ENCODE assay signal across 9 cellular contexts in the genomic region with DNA sequence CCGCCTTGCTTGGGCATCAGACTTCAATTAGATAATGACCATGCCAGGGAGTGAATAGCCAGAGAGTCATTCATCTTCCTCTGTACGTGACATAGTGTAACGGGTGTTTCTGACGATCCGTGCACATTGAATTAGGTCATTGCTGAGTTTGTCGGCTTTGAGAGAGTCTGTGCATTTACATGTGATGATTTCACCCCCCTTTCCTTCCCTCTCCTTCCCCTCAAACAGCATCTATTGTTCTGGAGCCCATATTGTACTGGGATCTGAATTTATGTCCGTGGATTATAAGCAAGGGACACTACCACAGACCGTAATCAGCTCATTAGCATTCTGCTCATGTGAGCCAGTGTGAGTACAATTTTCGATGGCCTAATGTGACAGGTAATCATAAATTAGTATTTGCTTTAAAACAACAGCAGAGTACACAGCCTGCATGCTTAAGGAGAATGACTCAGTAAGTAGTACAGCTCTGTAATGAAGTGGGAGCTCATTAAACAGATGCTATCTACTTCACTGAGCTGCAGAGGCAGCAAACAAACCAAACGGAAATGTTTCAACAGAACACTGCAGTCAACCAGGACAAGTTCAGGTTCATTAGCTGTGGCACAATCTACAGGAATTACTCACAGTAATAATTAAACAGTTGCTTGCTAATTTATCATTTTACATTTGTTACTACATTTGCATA.
A peak's percentile ranks its signal among the peaks of the same experiment; 100 is the strongest.
DNase-seq lines count a peak whose midpoint lies in the region; ATAC-seq and TF ChIP-seq lines count a peak whose summit lies in the region.
"Had no signal": no experiment of that assay in that cellular context is flagged by ENCODE, and none has a peak within 500 bp of the region (broad histone marks: within the 10 kb centered on the region; RNA-seq: fewer than 3 reads in every experiment).

No MANE protein-coding gene starts in this region.

- H3F3A ChIP-seq in PC-3 (ENCODE audit: low read length, unreplicated experiment), result no peaks in the 10 kb centered on the region

- H3K27me3 Mint-ChIP-seq in Caco-2 (ENCODE audit: insufficient read depth, unreplicated experiment), result no peaks in the 10 kb centered on the region
- H3K27me3 Mint-ChIP-seq: activated naive CD8-positive, alpha-beta T cell had no signal

- TF ChIP-seq CTCF in PC-3 (conservative IDR thresholded peaks at IDR 0.05; ENCODE audit: low read depth, low read length), result no peak
- no peak for TF ChIP-seq CTCF in thyroid gland (IDR thresholded peaks at IDR 0.05)
- TF ChIP-seq CTCF in Caco-2 (IDR thresholded peaks at IDR 0.05; ENCODE audit: insufficient read depth in 1 of 2, low read depth in 1 of 2, low read length in 1 of 2, severe bottlenecking in 1 of 2, unreplicated experiment in 1 of 2), result no peak
- TF ChIP-seq CTCF in suprapubic skin (IDR thresholded peaks at IDR 0.05), result no peak

- BruUV-seq in PC-3 (replicated peaks; lab: Mats Ljungman, UMichigan) (no TSS peak), Caco-2 (replicated peaks; lab: Mats Ljungman, UMichigan) (no TSS peak)

- POLR2A ChIA-PET in PC-3 (lab: Charles Lee; ENCODE audit: unreplicated experiment) (no interaction called here), Caco-2 (lab: Charles Lee) (no interaction called here)

- peak overlapping the region; percentile 71 for H3K4me2 ChIP-seq in PC-3 (ENCODE audit: low read length)

- no peak overlapping the region for H3K4me3 Mint-ChIP-seq in Caco-2 (ENCODE audit: unreplicated experiment)
- H3K4me3 Mint-ChIP-seq: activated naive CD8-positive, alpha-beta T cell had no signal

- CTCF ChIA-PET in PC-3 (lab: Charles Lee), result interaction anchor here (0.5 kb wide), 1 partner anchor 933 kb away, joined by 3 read pairs; no protein-coding TSS in a partner anchor
- CTCF ChIA-PET in Caco-2 (lab: Charles Lee), result no interaction called here

- H4K20me1 ChIP-seq in PC-3 (ENCODE audit: low read length), result no peaks in the 10 kb centered on the region

- TF ChIP-seq POLR2A in thyroid gland (IDR thresholded peaks at IDR 0.05), result no peak
- TF ChIP-seq POLR2A in suprapubic skin (IDR thresholded peaks at IDR 0.05), result no peak

- H3K36me3 Mint-ChIP-seq in Caco-2 (ENCODE audit: insufficient read depth, unreplicated experiment), result no peaks in the 10 kb centered on the region
- H3K36me3 Mint-ChIP-seq: activated naive CD8-positive, alpha-beta T cell had no signal

- no peak overlapping the region for H3K27ac Mint-ChIP-seq in Caco-2 (ENCODE audit: unreplicated experiment)
- H3K27ac Mint-ChIP-seq: activated naive CD8-positive, alpha-beta T cell had no signal

- no peaks in the 10 kb centered on the region for H3K9me3 Mint-ChIP-seq in Caco-2 (ENCODE audit: unreplicated experiment)

- H3K4me1 Mint-ChIP-seq in Caco-2 (ENCODE audit: low read depth, unreplicated experiment), result peaks cover 25% of the 10 kb centered on the region

- H3K4me3 ChIP-seq in PC-3 (ENCODE audit: low read length) (peak overlapping the region; percentile 35; the same call in 1 of the 2 replicates), thyroid gland (replicated peaks in 1 of 3) (no peak overlapping the region), Caco-2 (ENCODE audit: low read depth, low read length) (no peak overlapping the region), suprapubic skin (no peak overlapping the region)

- H2AFZ ChIP-seq in PC-3 (ENCODE audit: low read length), result peak overlapping the region; percentile 61

- DNase-seq in AG20443 (ENCODE audit: low spot score), result peak; percentile 42
- peak; percentile 34 for DNase-seq in PC-3
- DNase-seq in glomerular endothelial cell (ENCODE audit: extremely low read depth, low read depth, low spot score), result peak; percentile 31
- DNase-seq in thyroid gland, result peak; percentile 23 to 32
- DNase-seq in stimulated activated naive CD4-positive, alpha-beta T cell (lab: John Stamatoyannopoulos, UW), result no peak
- DNase-seq in Caco-2, result no peak
- DNase-seq in suprapubic skin (ENCODE audit: low spot score in 2 of 2), result no peak

- H3K4me1 ChIP-seq in PC-3 (ENCODE audit: insufficient read depth, low read length) (peaks cover 18% of the 10 kb centered on the region), thyroid gland (peaks cover 46 to 63% of the 10 kb centered on the region in 2 donors), Caco-2 (peaks cover 9% of the 10 kb centered on the region), suprapubic skin (peaks cover 32% of the 10 kb centered on the region)

- H3K9me3 ChIP-seq in PC-3 (ENCODE audit: low read length) (no peaks in the 10 kb centered on the region), thyroid gland (no peaks in the 10 kb centered on the region), Caco-2 (no peaks in the 10 kb centered on the region), suprapubic skin (no peaks in the 10 kb centered on the region)

- H3K27ac ChIP-seq in PC-3 (ENCODE audit: low read length) (0 out of 2 replicates have a peak overlapping the region, but pooled peaks have one; percentile 16), thyroid gland (peak overlapping the region; percentile 77 to 88 (median 86)), suprapubic skin (no peak overlapping the region)

- WGBS in thyroid gland, 2 donors, result 36 to 46% methylated on average over 10 of the region's 10 CpGs
- WGBS in suprapubic skin, result 37% methylated on average over 10 of the region's 10 CpGs

- TF ChIP-seq EP300 in suprapubic skin (IDR thresholded peaks at IDR 0.05), result no peak

- no peaks in the 10 kb centered on the region for H3K79me2 ChIP-seq in PC-3 (ENCODE audit: low read length)

- H3K9ac ChIP-seq in PC-3 (ENCODE audit: low read length), result no peak overlapping the region

- no peaks in the 10 kb centered on the region for H3K36me3 ChIP-seq in PC-3 (ENCODE audit: low read depth, low read length)
- no peaks in the 10 kb centered on the region for H3K36me3 ChIP-seq in thyroid gland
- H3K36me3 ChIP-seq in Caco-2 (ENCODE audit: control insufficient read depth, insufficient read depth, low read length), result no peaks in the 10 kb centered on the region
- H3K36me3 ChIP-seq in suprapubic skin, result no peaks in the 10 kb centered on the region

- intact Hi-C loops in PC-3 (cut with micrococcal nuclease), result loop anchor here (10.0 kb wide), 1 partner anchor 109 kb away; no protein-coding TSS in a partner anchor
- intact Hi-C loops in thyroid gland (cut with DNase I), result no loop called here
- intact Hi-C loops in Caco-2 (cut with micrococcal nuclease; ENCODE audit: unreplicated experiment), result no loop called here

- peak; percentile 61 for ATAC-seq in HG03432 (IDR thresholded peaks at IDR 0.05; ENCODE audit: unreplicated experiment)
- peak; percentile 96 for ATAC-seq in PC-3

- no peaks in the 10 kb centered on the region for H3K9me2 ChIP-seq in PC-3 (replicated peaks; ENCODE audit: low read length)

- H3K27me3 ChIP-seq in PC-3 (ENCODE audit: low read length) (no peaks in the 10 kb centered on the region), thyroid gland (no peaks in the 10 kb centered on the region), Caco-2 (replicated peaks; ENCODE audit: control insufficient read depth, insufficient read depth, low read length) (no peaks in the 10 kb centered on the region), suprapubic skin (no peaks in the 10 kb centered on the region)

Comparison
In these comparisons a context has a peak if more than half of its experiments do, and no peak if none do; other contexts are left out.
1. DNase-seq: peak in AG20443 (single experiment), PC-3 (single experiment), glomerular endothelial cell (single experiment) and thyroid gland (2 of 2); none in stimulated activated naive CD4-positive, alpha-beta T cell (0 of 6), Caco-2 (0 of 2) and suprapubic skin (0 of 2).